ENCODE assay signal across 11 cellular contexts in the genomic region with DNA sequence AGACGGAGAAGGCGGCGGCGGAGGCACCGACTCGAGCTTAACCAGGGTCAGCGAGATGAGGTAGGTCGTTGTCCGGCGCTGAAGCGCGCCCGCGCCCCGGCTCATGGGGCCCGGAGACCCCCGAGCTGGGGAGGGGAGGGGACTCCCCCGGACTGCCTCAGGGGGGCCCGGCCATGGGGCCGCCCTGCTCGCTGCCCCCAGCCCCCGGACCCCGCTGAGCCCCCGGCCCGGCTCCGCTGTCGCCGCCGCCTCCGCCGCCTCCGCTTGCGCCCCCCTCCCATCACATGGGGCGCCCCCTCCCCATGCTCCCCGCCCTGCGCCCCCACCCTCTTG. TPM values are rescaled to one million over a fixed set of nuclear protein-coding genes. Genes with fewer than 3 reads are reported as not detected.
DNase-seq lines count a peak whose midpoint lies in the region; ATAC-seq and TF ChIP-seq lines count a peak whose summit lies in the region.
"Had no signal": no experiment of that assay in that cellular context is flagged by ENCODE, and none has a peak within 500 bp of the region (broad histone marks: within the 10 kb centered on the region; RNA-seq: fewer than 3 reads in every experiment).

No MANE protein-coding gene starts in this region.

- no peaks in the 10 kb centered on the region for H3K36me3 ChIP-seq in GM23248 (ENCODE audit: low read depth)
- H3K36me3 ChIP-seq in skeletal muscle satellite cell (ENCODE audit: insufficient read depth, low read length) = no peaks in the 10 kb centered on the region

- H3K9ac ChIP-seq in GM23248 (no peak overlapping the region), skeletal muscle satellite cell (ENCODE audit: low read depth, low read length) (no peak overlapping the region)

- no peak for TF ChIP-seq CTCF in astrocyte of the cerebellum (IDR thresholded peaks at IDR 0.05; ENCODE audit: low read depth, low read length, missing control alignments)
- TF ChIP-seq CTCF in WTC11 (IDR thresholded peaks at IDR 0.05) = no peak

- H3K4me3 ChIP-seq in GM23248 = peak overlapping the region; percentile 53
- H3K4me3 ChIP-seq in astrocyte of the cerebellum (ENCODE audit: low read depth, low read length) = peak overlapping the region; percentile 29
- peak overlapping the region; percentile 8 for H3K4me3 ChIP-seq in iPS-11a (ENCODE audit: low read depth, low read length)
- peak overlapping the region; percentile 42 for H3K4me3 ChIP-seq in skeletal muscle satellite cell (ENCODE audit: low read length)
- H3K4me3 ChIP-seq: lung had no signal

- peaks cover 95% of the 10 kb centered on the region for H3K27me3 Mint-ChIP-seq in WTC11 (ENCODE audit: low read depth)

- CTCF ChIA-PET in WTC11 (lab: Charles Lee) = interaction anchor here (1.2 to 6.6 kb wide), 7 partner anchors 9 to 118 kb away, joined by 3 to 146 read pairs (median 23); a partner anchor contains a TSS

- H3K4me2 ChIP-seq in GM23248 (ENCODE audit: unreplicated experiment) = peak overlapping the region; percentile 74
- H3K4me2 ChIP-seq in skeletal muscle satellite cell (ENCODE audit: low read length) = peak overlapping the region; percentile 79

- DNase-seq in GM23248 = no peak
- DNase-seq in astrocyte of the cerebellum (ENCODE audit: low read depth) = no peak
- no peak for DNase-seq in activated T-cell treated with anti-CD3 and anti-CD28 coated beads, Interleukin-2, amount 50 U/mL, for 48 hours
- no peak for DNase-seq in WTC11 (ENCODE audit: low spot score)
- DNase-seq: activated CD4-positive, alpha-beta T cell treated with anti-CD3 and anti-CD28 coated beads for 1 hour; foreskin melanocyte had no signal

- H4K20me1 ChIP-seq in GM23248 (ENCODE audit: insufficient read depth) = no peaks in the 10 kb centered on the region

- H3K9me2 ChIP-seq in GM23248 (ENCODE audit: insufficient read depth) = no peaks in the 10 kb centered on the region

- H3K27me3 ChIP-seq in GM23248 (replicated peaks; ENCODE audit: insufficient read depth) (peaks cover 40% of the 10 kb centered on the region), skeletal muscle satellite cell (ENCODE audit: control insufficient read depth, insufficient read depth, low read length) (peaks cover 83% of the 10 kb centered on the region)

- H3K4me1 ChIP-seq in GM23248 (ENCODE audit: insufficient read depth) (no peaks in the 10 kb centered on the region), skeletal muscle satellite cell (ENCODE audit: control insufficient read depth, insufficient read depth, low read length) (peaks cover 19% of the 10 kb centered on the region)

- H3K36me3 Mint-ChIP-seq in WTC11 = no peaks in the 10 kb centered on the region

- POLR2A ChIA-PET in WTC11 (lab: Charles Lee) = interaction anchor here (1.2 kb wide), 1 partner anchor 14 kb away, joined by 3 read pairs; a partner anchor contains a TSS

- in situ Hi-C loops in GM23248 (cut with MboI) (no loop called here), astrocyte of the cerebellum (cut with HindIII; ENCODE audit: low sequenced_read_pairs) (no loop called here)

- H3K9me3 Mint-ChIP-seq in WTC11 = no peaks in the 10 kb centered on the region

- no peaks in the 10 kb centered on the region for H3K9me3 ChIP-seq in GM23248 (ENCODE audit: low read depth)
- H3K9me3 ChIP-seq in skeletal muscle satellite cell (replicated peaks; ENCODE audit: low read length) = no peaks in the 10 kb centered on the region

- H3K4me1 Mint-ChIP-seq in WTC11 = peaks cover 28% of the 10 kb centered on the region

- no peak overlapping the region for H3K27ac Mint-ChIP-seq in WTC11

- WGBS in GM23248 (ENCODE audit: low coverage in 1 of 2, low lambda C conversion rate in 2 of 2, missing lambda C conversion rate in 2 of 2), 2 experiments = 0 to 1% methylated on average over 5 to 26 of the region's 36 CpGs

- no peak overlapping the region for H2AFZ ChIP-seq in GM23248

- ATAC-seq in GM21447 (IDR thresholded peaks at IDR 0.05; ENCODE audit: unreplicated experiment) (no peak), WTC11 (no peak), GM18517 (IDR thresholded peaks at IDR 0.05; ENCODE audit: unreplicated experiment) (no peak)

- H3F3A ChIP-seq in GM23248 (ENCODE audit: insufficient read depth) = no peaks in the 10 kb centered on the region

- H3K27ac ChIP-seq in GM23248 = no peak overlapping the region

- no peak overlapping the region for H3K4me3 Mint-ChIP-seq in WTC11

- H3K79me2 ChIP-seq in GM23248 (ENCODE audit: insufficient read depth) = no peaks in the 10 kb centered on the region

TF ChIP-seq in WTC11, 78 proteins besides CTCF, POLR2A, EP300 and RAD21 (continues in another document):
- TF ChIP-seq, protein P1, sequence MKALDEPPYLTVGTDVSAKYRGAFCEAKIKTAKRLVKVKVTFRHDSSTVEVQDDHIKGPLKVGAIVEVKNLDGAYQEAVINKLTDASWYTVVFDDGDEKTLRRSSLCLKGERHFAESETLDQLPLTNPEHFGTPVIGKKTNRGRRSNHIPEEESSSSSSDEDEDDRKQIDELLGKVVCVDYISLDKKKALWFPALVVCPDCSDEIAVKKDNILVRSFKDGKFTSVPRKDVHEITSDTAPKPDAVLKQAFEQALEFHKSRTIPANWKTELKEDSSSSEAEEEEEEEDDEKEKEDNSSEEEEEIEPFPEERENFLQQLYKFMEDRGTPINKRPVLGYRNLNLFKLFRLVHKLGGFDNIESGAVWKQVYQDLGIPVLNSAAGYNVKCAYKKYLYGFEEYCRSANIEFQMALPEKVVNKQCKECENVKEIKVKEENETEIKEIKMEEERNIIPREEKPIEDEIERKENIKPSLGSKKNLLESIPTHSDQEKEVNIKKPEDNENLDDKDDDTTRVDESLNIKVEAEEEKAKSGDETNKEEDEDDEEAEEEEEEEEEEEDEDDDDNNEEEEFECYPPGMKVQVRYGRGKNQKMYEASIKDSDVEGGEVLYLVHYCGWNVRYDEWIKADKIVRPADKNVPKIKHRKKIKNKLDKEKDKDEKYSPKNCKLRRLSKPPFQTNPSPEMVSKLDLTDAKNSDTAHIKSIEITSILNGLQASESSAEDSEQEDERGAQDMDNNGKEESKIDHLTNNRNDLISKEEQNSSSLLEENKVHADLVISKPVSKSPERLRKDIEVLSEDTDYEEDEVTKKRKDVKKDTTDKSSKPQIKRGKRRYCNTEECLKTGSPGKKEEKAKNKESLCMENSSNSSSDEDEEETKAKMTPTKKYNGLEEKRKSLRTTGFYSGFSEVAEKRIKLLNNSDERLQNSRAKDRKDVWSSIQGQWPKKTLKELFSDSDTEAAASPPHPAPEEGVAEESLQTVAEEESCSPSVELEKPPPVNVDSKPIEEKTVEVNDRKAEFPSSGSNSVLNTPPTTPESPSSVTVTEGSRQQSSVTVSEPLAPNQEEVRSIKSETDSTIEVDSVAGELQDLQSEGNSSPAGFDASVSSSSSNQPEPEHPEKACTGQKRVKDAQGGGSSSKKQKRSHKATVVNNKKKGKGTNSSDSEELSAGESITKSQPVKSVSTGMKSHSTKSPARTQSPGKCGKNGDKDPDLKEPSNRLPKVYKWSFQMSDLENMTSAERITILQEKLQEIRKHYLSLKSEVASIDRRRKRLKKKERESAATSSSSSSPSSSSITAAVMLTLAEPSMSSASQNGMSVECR (CRISPR knock-in tag; IDR thresholded peaks at IDR 0.05; ENCODE audit: borderline replicate concordance) = no peak
- TF ChIP-seq, protein P2, sequence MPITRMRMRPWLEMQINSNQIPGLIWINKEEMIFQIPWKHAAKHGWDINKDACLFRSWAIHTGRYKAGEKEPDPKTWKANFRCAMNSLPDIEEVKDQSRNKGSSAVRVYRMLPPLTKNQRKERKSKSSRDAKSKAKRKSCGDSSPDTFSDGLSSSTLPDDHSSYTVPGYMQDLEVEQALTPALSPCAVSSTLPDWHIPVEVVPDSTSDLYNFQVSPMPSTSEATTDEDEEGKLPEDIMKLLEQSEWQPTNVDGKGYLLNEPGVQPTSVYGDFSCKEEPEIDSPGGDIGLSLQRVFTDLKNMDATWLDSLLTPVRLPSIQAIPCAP (CRISPR knock-in tag; IDR thresholded peaks at IDR 0.05) = no peak
- no peak for TF ChIP-seq MYBL2 (CRISPR knock-in tag; IDR thresholded peaks at IDR 0.05)
- TF ChIP-seq, protein P3, sequence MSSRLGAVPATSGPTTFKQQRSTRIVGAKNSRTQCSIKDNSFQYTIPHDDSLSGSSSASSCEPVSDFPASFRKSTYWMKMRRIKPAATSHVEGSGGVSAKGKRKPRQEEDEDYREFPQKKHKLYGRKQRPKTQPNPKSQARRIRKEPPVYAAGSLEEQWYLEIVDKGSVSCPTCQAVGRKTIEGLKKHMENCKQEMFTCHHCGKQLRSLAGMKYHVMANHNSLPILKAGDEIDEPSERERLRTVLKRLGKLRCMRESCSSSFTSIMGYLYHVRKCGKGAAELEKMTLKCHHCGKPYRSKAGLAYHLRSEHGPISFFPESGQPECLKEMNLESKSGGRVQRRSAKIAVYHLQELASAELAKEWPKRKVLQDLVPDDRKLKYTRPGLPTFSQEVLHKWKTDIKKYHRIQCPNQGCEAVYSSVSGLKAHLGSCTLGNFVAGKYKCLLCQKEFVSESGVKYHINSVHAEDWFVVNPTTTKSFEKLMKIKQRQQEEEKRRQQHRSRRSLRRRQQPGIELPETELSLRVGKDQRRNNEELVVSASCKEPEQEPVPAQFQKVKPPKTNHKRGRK (CRISPR knock-in tag; IDR thresholded peaks at IDR 0.05; ENCODE audit: borderline replicate concordance) = no peak

RNA-seq across cellular contexts. Expression of a gene that starts 0.4 kb away (rescaled TPM):
- total RNA-seq in GM23248 (2014; rRNA removed; shearing (Covaris generic)) = under 0.01 TPM in 1 of 2 replicates, not detected in the other
- polyA plus RNA-seq in GM23248 (2016; fragmentation: Nextera tagmentation; extraction: Ambion mirVana) = 0.11 TPM in 1 of 2 replicates, not detected in the other
- 0.22 and 0.25 TPM in 2 replicates for total RNA-seq in skeletal muscle satellite cell (2012; rRNA removed)
- total RNA-seq in WTC11 (2021) = 2.0 to 2.7 TPM (median 2.3 TPM) in 3 replicates

RNA-seq across cellular contexts. Expression of a gene that starts 6.7 kb away (rescaled TPM):
- total RNA-seq in GM23248 (2014; rRNA removed; shearing (Covaris generic)) = 70.8 and 112 TPM in 2 replicates
- polyA plus RNA-seq in GM23248 (2016; fragmentation: Nextera tagmentation; extraction: Ambion mirVana) = 47.2 and 48.4 TPM in 2 replicates
- total RNA-seq in skeletal muscle satellite cell (2012; rRNA removed) = 31.4 and 38.4 TPM in 2 replicates
- 9.9 to 18.6 TPM (median 18.4 TPM) in 3 replicates for total RNA-seq in WTC11 (2021)

RNA-seq across cellular contexts. Expression of a gene that starts 14.0 kb away (rescaled TPM):
- total RNA-seq in GM23248 (2014; rRNA removed; shearing (Covaris generic)) = 133 and 152 TPM in 2 replicates
- polyA plus RNA-seq in GM23248 (2016; fragmentation: Nextera tagmentation; extraction: Ambion mirVana) = 123 and 137 TPM in 2 replicates
- total RNA-seq in skeletal muscle satellite cell (2012; rRNA removed) = 157 and 178 TPM in 2 replicates
- 125 to 152 TPM (median 145 TPM) in 3 replicates for total RNA-seq in WTC11 (2021)

RNA-seq across cellular contexts. Expression of a gene that starts 16.8 kb away (rescaled TPM):
- total RNA-seq in GM23248 (2014; rRNA removed; shearing (Covaris generic)) = 0.97 and 1.4 TPM in 2 replicates
- 0.18 TPM in 1 of 2 replicates, not detected in the other for polyA plus RNA-seq in GM23248 (2016; fragmentation: Nextera tagmentation; extraction: Ambion mirVana)
- total RNA-seq in skeletal muscle satellite cell (2012; rRNA removed) = 0.51 and 2.0 TPM in 2 replicates
- 6.2 to 9.6 TPM (median 9.2 TPM) in 3 replicates for total RNA-seq in WTC11 (2021)

RNA-seq across cellular contexts. Expression of a gene that starts 28.8 kb away (rescaled TPM):
- 0.86 and 1.0 TPM in 2 replicates for total RNA-seq in GM23248 (2014; rRNA removed; shearing (Covaris generic))
- polyA plus RNA-seq in GM23248 (2016; fragmentation: Nextera tagmentation; extraction: Ambion mirVana) = 0.42 and 0.78 TPM in 2 replicates
- total RNA-seq in skeletal muscle satellite cell (2012; rRNA removed) = 0.51 and 1.3 TPM in 2 replicates
- 2.1 to 3.2 TPM (median 2.8 TPM) in 3 replicates for total RNA-seq in WTC11 (2021)
